In genomic region chr2:96240341-96241038, GRCh38 we compare ENCODE assay signal across 17 cellular contexts. TPM values are rescaled to one million over a fixed set of nuclear protein-coding genes. Genes with fewer than 3 reads are reported as not detected.
A peak's percentile ranks its signal among the peaks of the same experiment; 100 is the strongest.
DNase-seq lines count a peak whose midpoint lies in the region; ATAC-seq, FAIRE-seq and TF ChIP-seq lines count a peak whose summit lies in the region.
"Had no signal": no experiment of that assay in that cellular context is flagged by ENCODE, and none has a peak within 500 bp of the region (broad histone marks: within the 10 kb centered on the region; RNA-seq: fewer than 3 reads in every experiment).

No MANE protein-coding gene starts in this region.

- H3K4me1 ChIP-seq in GM12878 (ENCODE audit: control insufficient read depth, insufficient read depth, low read length): peaks cover 26% of the 10 kb centered on the region

- H3K27ac Mint-ChIP-seq in activated CD4-positive, alpha-beta T cell treated with anti-CD3 and anti-CD28 coated beads for 36 hours: peak overlapping the region; percentile 91
- H3K27ac Mint-ChIP-seq in natural killer cell treated with Interleukin-12 subunit alpha and Interleukin-12 subunit beta and Interleukin-15 and Interleukin-18, amount 100 ng/mL, for 72 hours: peak overlapping the region; percentile 94 to 98
- H3K27ac Mint-ChIP-seq: type B pancreatic cell had no signal

- H3K79me2 ChIP-seq in GM12878 (ENCODE audit: control insufficient read depth, insufficient read depth, low read length): no peaks in the 10 kb centered on the region

- no peaks in the 10 kb centered on the region for H3K9me3 Mint-ChIP-seq in activated CD4-positive, alpha-beta T cell treated with anti-CD3 and anti-CD28 coated beads for 36 hours (ENCODE audit: low read depth)
- no peaks in the 10 kb centered on the region for H3K9me3 Mint-ChIP-seq in natural killer cell treated with Interleukin-12 subunit alpha and Interleukin-12 subunit beta and Interleukin-15 and Interleukin-18, amount 100 ng/mL, for 72 hours
- H3K9me3 Mint-ChIP-seq: neural crest cell, type B pancreatic cell had no signal

- no peaks in the 10 kb centered on the region for H4K20me1 ChIP-seq in GM12878 (ENCODE audit: control insufficient read depth, insufficient read depth)

- no peak for TF ChIP-seq EP300 in GM12878 (IDR thresholded peaks at IDR 0.05; ENCODE audit: borderline replicate concordance in 1 of 2, control insufficient read depth in 1 of 2, low read depth in 2 of 2, low read length in 2 of 2)

- POLR2A ChIA-PET in activated CD4-positive, alpha-beta T cell treated with anti-CD3 and anti-CD28 coated beads for 36 hours (lab: Charles Lee): no interaction called here
- POLR2A ChIA-PET in GM12878 (lab: Charles Lee): interaction anchor here (0.6 to 2.7 kb wide), 5 partner anchors 12 to 33 kb away, joined by 3 to 14 read pairs (median 5); partner anchors contain the start of gene STARD7

- intact Hi-C loops in activated CD4-positive, alpha-beta T cell treated with anti-CD3 and anti-CD28 coated beads for 36 hours (cut with DNase I, micrococcal nuclease): no loop called here
- intact Hi-C loops in GM12878 (cut with micrococcal nuclease; ENCODE audit: unreplicated experiment): no loop called here

- no peak overlapping the region for H3K9ac ChIP-seq in GM12878 (ENCODE audit: control insufficient read depth, insufficient read depth, low read length)

- H3K4me3 Mint-ChIP-seq in activated CD4-positive, alpha-beta T cell treated with anti-CD3 and anti-CD28 coated beads for 36 hours: no peak overlapping the region
- no peak overlapping the region for H3K4me3 Mint-ChIP-seq in natural killer cell treated with Interleukin-12 subunit alpha and Interleukin-12 subunit beta and Interleukin-15 and Interleukin-18, amount 100 ng/mL, for 72 hours
- H3K4me3 Mint-ChIP-seq: neural crest cell, type B pancreatic cell had no signal

- RAD21 ChIA-PET in GM12878 (lab: Charles Lee; ENCODE audit: unreplicated experiment): interaction anchor here (0.9 to 3.5 kb wide), 4 partner anchors 16 to 65 kb away, joined by 3 to 13 read pairs (median 4); partner anchors contain the start of gene STARD7

- no peaks in the 10 kb centered on the region for H3K27me3 ChIP-seq in GM12878 (replicated peaks in 1 of 2; ENCODE audit: control insufficient read depth in 2 of 2, insufficient read depth in 2 of 2, low read length in 1 of 2)

- H3K36me3 Mint-ChIP-seq in activated CD4-positive, alpha-beta T cell treated with anti-CD3 and anti-CD28 coated beads for 36 hours (ENCODE audit: low read depth): peaks cover 6% of the 10 kb centered on the region
- no peaks in the 10 kb centered on the region for H3K36me3 Mint-ChIP-seq in natural killer cell treated with Interleukin-12 subunit alpha and Interleukin-12 subunit beta and Interleukin-15 and Interleukin-18, amount 100 ng/mL, for 72 hours

- no peaks in the 10 kb centered on the region for H3K9me3 ChIP-seq in GM12878 (replicated peaks; ENCODE audit: control insufficient read depth, insufficient read depth, low read length)

- CTCF ChIA-PET in activated CD4-positive, alpha-beta T cell treated with anti-CD3 and anti-CD28 coated beads for 36 hours (lab: Charles Lee): interaction anchor here (0.9 to 1.4 kb wide), 2 partner anchors 38 to 80 kb away, joined by 3 read pairs; no protein-coding TSS in a partner anchor
- CTCF ChIA-PET in GM12878 (lab: Yijun Ruan, JAX): interaction anchor here (0.6 to 3.1 kb wide), 8 partner anchors 8 to 66 kb away, joined by 3 to 18 read pairs (median 6); no protein-coding TSS in a partner anchor

- no peaks in the 10 kb centered on the region for H3K27me3 Mint-ChIP-seq in activated CD4-positive, alpha-beta T cell treated with anti-CD3 and anti-CD28 coated beads for 36 hours
- no peaks in the 10 kb centered on the region for H3K27me3 Mint-ChIP-seq in natural killer cell treated with Interleukin-12 subunit alpha and Interleukin-12 subunit beta and Interleukin-15 and Interleukin-18, amount 100 ng/mL, for 72 hours
- H3K27me3 Mint-ChIP-seq: type B pancreatic cell had no signal

- FAIRE-seq in GM12878 (lab: Jason Lieb, UNC) (no peak), H54 (lab: Jason Lieb, UNC) (no peak)
- FAIRE-seq: A204.1 had no signal

- no peaks in the 10 kb centered on the region for H3K36me3 ChIP-seq in GM12878 (ENCODE audit: control insufficient read depth in 2 of 2, insufficient read depth in 2 of 2, low read length in 1 of 2)

- SMC1A ChIA-PET in GM12878 (lab: Charles Lee; ENCODE audit: uncharacterized antibody, unreplicated experiment): interaction anchor here (0.7 to 4.4 kb wide), 9 partner anchors 7 to 101 kb away, joined by 3 to 26 read pairs (median 5); partner anchors contain the start of gene STARD7

- TF ChIP-seq CTCF in GM12878 (IDR thresholded peaks at IDR 0.05 in 2 of 3, conservative IDR thresholded peaks at IDR 0.05 in 1 of 3; ENCODE audit: control insufficient read depth in 2 of 3, extremely low read depth in 1 of 3, insufficient read depth in 1 of 3, low read depth in 3 of 3, low read length in 3 of 3): no peak

- TF ChIP-seq RAD21 in GM12878 (IDR thresholded peaks at IDR 0.05; ENCODE audit: insufficient read depth, low read depth, low read length): no peak

- peaks cover 31% of the 10 kb centered on the region for H3K4me1 Mint-ChIP-seq in activated CD4-positive, alpha-beta T cell treated with anti-CD3 and anti-CD28 coated beads for 36 hours
- peaks cover 25% of the 10 kb centered on the region in 2 donors for H3K4me1 Mint-ChIP-seq in natural killer cell treated with Interleukin-12 subunit alpha and Interleukin-12 subunit beta and Interleukin-15 and Interleukin-18, amount 100 ng/mL, for 72 hours (ENCODE audit: low read depth in 2 of 2)

- no peak for TF ChIP-seq POLR2A in GM12878 (IDR thresholded peaks at IDR 0.05; ENCODE audit: low read depth, low read length)
- TF ChIP-seq POLR2A in H54 (IDR thresholded peaks at IDR 0.05; ENCODE audit: low read depth, low read length): no peak

- no peak overlapping the region for H3K4me2 ChIP-seq in GM12878 (ENCODE audit: control insufficient read depth, insufficient read depth)
- H3K4me2 ChIP-seq: smooth muscle cell had no signal

- in situ Hi-C loops in GM12878 (cut with MboI): no loop called here

- H2AFZ ChIP-seq in GM12878 (ENCODE audit: control insufficient read depth, low read depth, low read length): no peak overlapping the region

- WGBS in GM12878 (ENCODE audit: insufficient coverage, insufficient replicate concordance, low lambda C conversion rate, missing lambda C conversion rate): 88% methylated on average over 9 of the region's 9 CpGs

- no peak overlapping the region for H3K4me3 ChIP-seq in GM12878
- H3K4me3 ChIP-seq: smooth muscle cell had no signal

- H3K27ac ChIP-seq in GM12878 (ENCODE audit: control insufficient read depth, insufficient read depth): 0 out of 2 replicates have a peak overlapping the region, but pooled peaks have one; percentile 28

- BruUV-seq in GM12878 (replicated peaks; lab: Mats Ljungman, UMichigan): no TSS peak

- no peak for DNase-seq in activated CD4-positive, alpha-beta T cell treated with anti-CD3 and anti-CD28 coated beads for 36 hours
- DNase-seq in activated CD4-positive, alpha-beta T cell treated with anti-CD3 and anti-CD28 coated beads, Interleukin-2, amount 50 U/mL, for 1 hour: no peak
- DNase-seq in NCI-H2171 treated with DMSO at 0.1 percent for 48 hours (lab: John Stamatoyannopoulos, UW) (peak; percentile 84), GM12878 (ENCODE audit: low read depth, low spot score) (no peak), H54 (ENCODE audit: insufficient read length, low spot score) (no peak), NCI-H1436 (lab: John Stamatoyannopoulos, UW) (no peak)
- DNase-seq in natural killer cell treated with Interleukin-12 subunit alpha and Interleukin-12 subunit beta and Interleukin-15 and Interleukin-18, amount 100 ng/mL, for 72 hours (ENCODE audit: low spot score): no peak
- DNase-seq: activated CD4-positive, alpha-beta T cell treated with anti-CD3 and anti-CD28 coated beads for 48 hours; foreskin fibroblast; HCEC 1CT; NCI-H1092; NK-92 treated with Interleukin-12 subunit alpha and Interleukin-12 subunit beta, amount 100 ng/mL, for 24 hours had no signal

- ATAC-seq in activated CD4-positive, alpha-beta T cell treated with anti-CD3 and anti-CD28 coated beads for 36 hours: no peak
- no peak for ATAC-seq in GM12878
- ATAC-seq in natural killer cell treated with Interleukin-12 subunit alpha and Interleukin-12 subunit beta and Interleukin-15 and Interleukin-18, amount 100 ng/mL, for 72 hours: no peak
- no peak for ATAC-seq in HG02981 (IDR thresholded peaks at IDR 0.05; ENCODE audit: unreplicated experiment)

RNA-seq across cellular contexts. Expression of gene TMEM127, which starts 25.3 kb away (rescaled TPM):
- 10 to 100 TPM; 16.6 to 17.9 TPM for total RNA-seq in activated CD4-positive, alpha-beta T cell treated with anti-CD3 and anti-CD28 coated beads for 36 hours
- 22.9 and 23.0 TPM in 2 replicates for total RNA-seq in GM12878 (2013; cell fraction: nucleolus; rRNA removed)
- total RNA-seq in GM12878 (2014; rRNA removed): 11.2 and 15.3 TPM in 2 replicates
- 8.2 and 8.9 TPM in 2 replicates for total RNA-seq in GM12878 (2014; rRNA removed; fragmentation: Illumina TruSeq; extraction: Trizol)
- total RNA-seq in GM12878 (2021): 25.6 and 27.2 TPM in 2 replicates
- 6.9 TPM for polyA plus RNA-seq in GM12878 (2011; ENCODE audit: low read depth)
- 11.6 and 24.9 TPM in 2 replicates for polyA plus RNA-seq in GM12878 (2011; rRNA removed)
- 23.0 and 24.2 TPM in 2 replicates for polyA plus RNA-seq in GM12878 (2011; cell fraction: cytosol; rRNA removed)
- 19.2 and 23.7 TPM in 2 replicates for polyA plus RNA-seq in GM12878 (2011; cell fraction: nucleus; rRNA removed)
- 15.0 and 15.6 TPM in 2 replicates for polyA plus RNA-seq in GM12878 (2012)
- polyA plus RNA-seq in GM12878 (2014; fragmentation: Illumina TruSeq; extraction: Trizol): 10.5 and 19.9 TPM in 2 replicates
- polyA plus RNA-seq in GM12878 (2014; fragmentation: Nextera tagmentation; extraction: Ambion mirVana): 1 to 10 TPM; 2.6 to 3.0 TPM
- polyA plus RNA-seq in GM12878 (2014; rRNA removed): 18.4 and 22.3 TPM in 2 replicates
- polyA plus RNA-seq in GM12878 (2016; fragmentation: Nextera tagmentation; extraction: Ambion mirVana): 10 to 100 TPM; 17.0 to 18.4 TPM
- 32.5 and 35.8 TPM in 2 replicates for polyA minus RNA-seq in GM12878 (2011; rRNA and poly(A)+ RNA removed)
- polyA minus RNA-seq in GM12878 (2011; cell fraction: cytosol; rRNA and poly(A)+ RNA removed): 7.8 and 11.4 TPM in 2 replicates
- 8.0 and 13.6 TPM in 2 replicates for polyA minus RNA-seq in GM12878 (2011; cell fraction: nucleus; rRNA and poly(A)+ RNA removed)
- 10 to 100 TPM; 41.4 to 49.4 TPM for total RNA-seq in natural killer cell treated with Interleukin-12 subunit alpha and Interleukin-12 subunit beta and Interleukin-15 and Interleukin-18, amount 100 ng/mL, for 72 hours

RNA-seq across cellular contexts. Expression of gene CIAO1, which starts 25.5 kb away (rescaled TPM):
- 10 to 100 TPM; 72.1 to 77.6 TPM for total RNA-seq in activated CD4-positive, alpha-beta T cell treated with anti-CD3 and anti-CD28 coated beads for 36 hours
- total RNA-seq in GM12878 (2013; cell fraction: nucleolus; rRNA removed): 40.1 and 42.8 TPM in 2 replicates
- total RNA-seq in GM12878 (2014; rRNA removed) (74.7 and 89.4 TPM in 2 replicates), GM12878 (2014; rRNA removed; fragmentation: Illumina TruSeq; extraction: Trizol) (48.0 and 49.7 TPM in 2 replicates), GM12878 (2021) (51.1 and 57.5 TPM in 2 replicates)
- polyA plus RNA-seq in GM12878 (2011; ENCODE audit: low read depth): 23.7 TPM
- polyA plus RNA-seq in GM12878 (2011; rRNA removed) (61.3 and 75.4 TPM in 2 replicates), GM12878 (2014; fragmentation: Illumina TruSeq; extraction: Trizol) (50.2 and 55.8 TPM in 2 replicates), GM12878 (2014; fragmentation: Nextera tagmentation; extraction: Ambion mirVana) (10 to 100 TPM in 1 of 2 experiments, 1 to 10 TPM in 1; 8.3 to 15.6 TPM), GM12878 (2014; rRNA removed) (89.3 and 92.5 TPM in 2 replicates), GM12878 (2016; fragmentation: Nextera tagmentation; extraction: Ambion mirVana) (10 to 100 TPM; 69.4 to 73.1 TPM)
- polyA plus RNA-seq in GM12878 (2011; cell fraction: cytosol; rRNA removed): 115 and 126 TPM in 2 replicates
- polyA plus RNA-seq in GM12878 (2011; cell fraction: nucleus; rRNA removed): 66.5 and 69.5 TPM in 2 replicates
- 38.2 and 43.6 TPM in 2 replicates for polyA plus RNA-seq in GM12878 (2012)
- polyA minus RNA-seq in GM12878 (2011; rRNA and poly(A)+ RNA removed): 73.0 and 101 TPM in 2 replicates
- 26.6 and 27.0 TPM in 2 replicates for polyA minus RNA-seq in GM12878 (2011; cell fraction: cytosol; rRNA and poly(A)+ RNA removed)
- 19.2 and 32.0 TPM in 2 replicates for polyA minus RNA-seq in GM12878 (2011; cell fraction: nucleus; rRNA and poly(A)+ RNA removed)
- total RNA-seq in natural killer cell treated with Interleukin-12 subunit alpha and Interleukin-12 subunit beta and Interleukin-15 and Interleukin-18, amount 100 ng/mL, for 72 hours: 100 to 1,000 TPM in 1 of 2 donors, 10 to 100 TPM in 1; 98.0 to 108 TPM

RNA-seq across cellular contexts. Expression of gene STARD7, which starts 31.9 kb away (rescaled TPM):
- total RNA-seq in activated CD4-positive, alpha-beta T cell treated with anti-CD3 and anti-CD28 coated beads for 36 hours: 100 to 1,000 TPM; 151 to 173 TPM
- total RNA-seq in GM12878 (2013; cell fraction: nucleolus; rRNA removed): 140 and 161 TPM in 2 replicates
- total RNA-seq in GM12878 (2014; rRNA removed) (215 and 229 TPM in 2 replicates), GM12878 (2014; rRNA removed; fragmentation: Illumina TruSeq; extraction: Trizol) (148 and 153 TPM in 2 replicates), GM12878 (2021) (194 and 200 TPM in 2 replicates)
- polyA plus RNA-seq in GM12878 (2011; ENCODE audit: low read depth): 84.4 TPM
- polyA plus RNA-seq in GM12878 (2011; rRNA removed) (139 and 142 TPM in 2 replicates), GM12878 (2014; fragmentation: Illumina TruSeq; extraction: Trizol) (154 and 182 TPM in 2 replicates), GM12878 (2014; fragmentation: Nextera tagmentation; extraction: Ambion mirVana) (100 to 1,000 TPM in 1 of 2 experiments, 10 to 100 TPM in 1; 85.4 to 114 TPM), GM12878 (2014; rRNA removed) (120 and 123 TPM in 2 replicates), GM12878 (2016; fragmentation: Nextera tagmentation; extraction: Ambion mirVana) (100 to 1,000 TPM; 225 to 237 TPM)
- polyA plus RNA-seq in GM12878 (2011; cell fraction: cytosol; rRNA removed): 75.3 and 92.3 TPM in 2 replicates
- 89.9 and 96.0 TPM in 2 replicates for polyA plus RNA-seq in GM12878 (2011; cell fraction: nucleus; rRNA removed)
- polyA plus RNA-seq in GM12878 (2012): 81.5 and 83.0 TPM in 2 replicates
- 88.6 and 126 TPM in 2 replicates for polyA minus RNA-seq in GM12878 (2011; rRNA and poly(A)+ RNA removed)
- 52.3 and 75.1 TPM in 2 replicates for polyA minus RNA-seq in GM12878 (2011; cell fraction: cytosol; rRNA and poly(A)+ RNA removed)
- 65.0 and 122 TPM in 2 replicates for polyA minus RNA-seq in GM12878 (2011; cell fraction: nucleus; rRNA and poly(A)+ RNA removed)
- total RNA-seq in natural killer cell treated with Interleukin-12 subunit alpha and Interleukin-12 subunit beta and Interleukin-15 and Interleukin-18, amount 100 ng/mL, for 72 hours: 100 to 1,000 TPM; 153 to 206 TPM
